ENCODE assay signal across 7 cellular contexts in genomic region chr12:109880938-109881337, GRCh38. TPM values are rescaled to one million over a fixed set of nuclear protein-coding genes. Genes with fewer than 3 reads are reported as not detected.
DNase-seq lines count a peak whose midpoint lies in the region; TF ChIP-seq lines count a peak whose summit lies in the region.

No MANE protein-coding gene starts in this region.

- peak overlapping the region; percentile 90 for H3K4me3 Mint-ChIP-seq in HFFc6

- peak overlapping the region; percentile 6 for H3K9ac ChIP-seq in smooth muscle cell (ENCODE audit: low read depth)

- H3K4me3 ChIP-seq in WI38 (ENCODE audit: low read depth, low read length) (peak overlapping the region; percentile 69), hepatocyte (peak overlapping the region; percentile 43), smooth muscle cell (peak overlapping the region; percentile 57)

- H3K27me3 ChIP-seq in hepatocyte = no peaks in the 10 kb centered on the region
- no peaks in the 10 kb centered on the region for H3K27me3 ChIP-seq in smooth muscle cell (ENCODE audit: low read depth)

- H3K27me3 Mint-ChIP-seq in HFFc6 (ENCODE audit: insufficient read depth) = no peaks in the 10 kb centered on the region

- H3K27ac ChIP-seq in hepatocyte = peak overlapping the region; percentile 65
- H3K27ac ChIP-seq in smooth muscle cell (ENCODE audit: low read depth) = no peak overlapping the region

- H3K36me3 ChIP-seq in hepatocyte (replicated peaks; ENCODE audit: insufficient read depth, low read depth) (no peaks in the 10 kb centered on the region), smooth muscle cell (ENCODE audit: low read depth) (no peaks in the 10 kb centered on the region)

- 5% methylated on average over 9 of the region's 9 CpGs for WGBS in hepatocyte (ENCODE audit: low lambda C conversion rate, missing lambda C conversion rate)
- 5% methylated on average over 9 of the region's 9 CpGs for WGBS in smooth muscle cell (ENCODE audit: low lambda C conversion rate)

- H3K36me3 Mint-ChIP-seq in HFFc6 (ENCODE audit: low read depth) = no peaks in the 10 kb centered on the region

- H3K9me3 ChIP-seq in hepatocyte (ENCODE audit: low read depth) (no peaks in the 10 kb centered on the region), smooth muscle cell (replicated peaks; ENCODE audit: low read depth) (no peaks in the 10 kb centered on the region)

- H4K20me1 ChIP-seq in hepatocyte (ENCODE audit: insufficient read depth, poor library complexity, severe bottlenecking) (no peaks in the 10 kb centered on the region), smooth muscle cell (ENCODE audit: low read depth) (peaks cover 32% of the 10 kb centered on the region)

- no peaks in the 10 kb centered on the region for H3K9me2 ChIP-seq in hepatocyte (replicated peaks; ENCODE audit: insufficient read depth)

- no peak for TF ChIP-seq CTCF in HFFc6 (IDR thresholded peaks at IDR 0.05)
- no peak for TF ChIP-seq CTCF in WI38 (IDR thresholded peaks at IDR 0.05; ENCODE audit: low read depth, low read length)
- TF ChIP-seq CTCF in hepatocyte (IDR thresholded peaks at IDR 0.05; ENCODE audit: poor library complexity) = no peak
- no peak for TF ChIP-seq CTCF in smooth muscle cell (IDR thresholded peaks at IDR 0.05; ENCODE audit: borderline replicate concordance, insufficient read depth, poor library complexity, severe bottlenecking)
- TF ChIP-seq CTCF in GM10266 (IDR thresholded peaks at IDR 0.05; ENCODE audit: control insufficient read depth, insufficient read depth, low read depth, missing control alignments) = no peak

- H3K4me2 ChIP-seq in hepatocyte (peak overlapping the region; percentile 90), smooth muscle cell (peak overlapping the region; percentile 87)

- peak overlapping the region; percentile 20 for H3K27ac Mint-ChIP-seq in HFFc6

- peaks cover 53% of the 10 kb centered on the region for H3K4me1 Mint-ChIP-seq in HFFc6 (ENCODE audit: low read depth)

- H3K4me1 ChIP-seq in hepatocyte (ENCODE audit: insufficient read depth) = peaks cover 14% of the 10 kb centered on the region
- peaks cover 17% of the 10 kb centered on the region for H3K4me1 ChIP-seq in smooth muscle cell (ENCODE audit: low read depth)

- no peaks in the 10 kb centered on the region for H3K9me3 Mint-ChIP-seq in HFFc6

- H2AFZ ChIP-seq in hepatocyte (peak overlapping the region; percentile 77), smooth muscle cell (ENCODE audit: low read depth) (peak overlapping the region; percentile 90)

- H3K79me2 ChIP-seq in hepatocyte = peaks cover 38% of the 10 kb centered on the region
- peaks cover 25% of the 10 kb centered on the region for H3K79me2 ChIP-seq in smooth muscle cell (ENCODE audit: low read depth)

- H3F3A ChIP-seq in smooth muscle cell (ENCODE audit: low read depth) = no peaks in the 10 kb centered on the region

- DNase-seq in HFFc6 = no peak
- no peak for DNase-seq in hepatocyte (ENCODE audit: low spot score)
- no peak for DNase-seq in smooth muscle cell (lab: John Stamatoyannopoulos, UW; ENCODE audit: unreplicated experiment)
- DNase-seq in NCI-H1436 treated with DMSO at 0.1 percent for 48 hours (lab: John Stamatoyannopoulos, UW) = no peak
- DNase-seq in GM10266 (ENCODE audit: extremely low spot score) = no peak
- DNase-seq in NCI-H2029 treated with DMSO at 0.1 percent for 48 hours (lab: John Stamatoyannopoulos, UW) = no peak

RNA-seq across cellular contexts. Expression of gene GLTP, which starts 0.6 kb away (rescaled TPM):
- total RNA-seq in HFFc6 (2021; fragmentation: NEBNext Ultra II Directional; extraction: Animal tissue kit (Norgen Biotek cat#: 25700)) = 10 to 100 TPM; 77.4 to 87.9 (median 82.0) TPM
- total RNA-seq in hepatocyte (24.9 and 28.4 TPM in 2 replicates), smooth muscle cell (46.9 and 63.5 TPM in 2 replicates)
- polyA plus RNA-seq in hepatocyte (25.3 and 33.4 TPM in 2 replicates), smooth muscle cell (38.1 and 43.4 TPM in 2 replicates)

RNA-seq across cellular contexts. Expression of gene TCHP, which starts 19.1 kb away (rescaled TPM):
- 10 to 100 TPM; 15.0 to 21.0 (median 18.2) TPM for total RNA-seq in HFFc6 (2021; fragmentation: NEBNext Ultra II Directional; extraction: Animal tissue kit (Norgen Biotek cat#: 25700))
- total RNA-seq in hepatocyte = 7.7 and 8.0 TPM in 2 replicates
- polyA plus RNA-seq in hepatocyte = 5.5 and 7.9 TPM in 2 replicates
- 4.2 and 6.6 TPM in 2 replicates for total RNA-seq in smooth muscle cell
- 7.7 and 7.8 TPM in 2 replicates for polyA plus RNA-seq in smooth muscle cell

RNA-seq across cellular contexts. Expression of gene TRPV4, which starts 47.7 kb away (rescaled TPM):
- 1 to 10 TPM; 1.6 to 2.5 (median 1.9) TPM for total RNA-seq in HFFc6 (2021; fragmentation: NEBNext Ultra II Directional; extraction: Animal tissue kit (Norgen Biotek cat#: 25700))
- total RNA-seq in hepatocyte (0.88 and 2.3 TPM in 2 replicates), smooth muscle cell (0.63 and 1.9 TPM in 2 replicates)
- polyA plus RNA-seq in hepatocyte (2.7 and 4.7 TPM in 2 replicates), smooth muscle cell (1.5 TPM in 2 replicates)
